In the genomic region with DNA sequence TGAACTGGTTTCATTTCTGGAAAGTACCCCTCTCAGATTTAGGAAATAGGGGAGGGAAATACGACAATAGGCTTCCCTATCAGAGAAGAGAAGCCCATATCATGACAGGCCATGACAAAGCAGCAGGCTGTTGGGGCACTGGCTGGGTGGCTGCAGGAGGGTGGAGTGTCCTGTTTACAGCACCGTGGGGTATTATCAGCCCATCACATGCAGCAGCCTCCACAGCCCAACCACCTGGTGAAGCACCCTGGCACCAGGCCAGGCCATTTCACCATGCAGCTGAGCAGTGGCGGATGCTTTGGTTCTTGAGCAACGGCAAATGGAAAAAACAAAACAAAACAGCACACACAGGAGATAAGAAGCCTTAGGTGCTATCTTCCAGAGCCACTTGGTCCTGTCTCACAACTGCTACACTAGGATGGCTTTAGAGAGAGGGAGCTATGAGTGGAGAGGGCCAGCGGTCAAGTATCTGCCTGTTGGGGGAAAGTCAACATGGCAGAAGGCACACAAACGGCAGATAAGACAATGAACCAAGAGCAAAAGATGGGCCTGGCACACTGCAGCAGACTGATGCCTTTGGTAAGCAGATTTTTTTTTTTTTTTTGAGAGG, we compare ENCODE assay signal across 1 cellular context.
TF ChIP-seq lines count a peak whose summit lies in the region.

No MANE protein-coding gene starts in this region.

TF ChIP-seq in K562, 482 proteins besides CTCF, POLR2A, EP300 and RAD21 (continued from another document and continues in another):
- TF ChIP-seq CC2D1A (IDR thresholded peaks at IDR 0.05) (peak; percentile 99), RNF2 (IDR thresholded peaks at IDR 0.05) (peak; percentile 99), CEBPB (tag; IDR thresholded peaks at IDR 0.05) (peak; percentile 100), ZNF445 (CRISPR knock-in tag; IDR thresholded peaks at IDR 0.05; ENCODE audit: low read depth) (no peak; the same call in 1 of the 2 replicates), ARHGAP35 (IDR thresholded peaks at IDR 0.05; ENCODE audit: partially characterized antibody) (no peak), KAT2B (IDR thresholded peaks at IDR 0.05; ENCODE audit: low read depth, low read length) (no peak), ZNF551 (CRISPR knock-in tag; IDR thresholded peaks at IDR 0.05) (no peak), C11orf30 (IDR thresholded peaks at IDR 0.05; ENCODE audit: low read depth) (peak; percentile 67), SREBF1 (IDR thresholded peaks at IDR 0.05; ENCODE audit: borderline replicate concordance, low read depth, low read length) (0 out of 2 replicates have a peak, but pooled peaks have one; percentile 31), PTBP1 (IDR thresholded peaks at IDR 0.05; ENCODE audit: low read depth, low read length) (peak; percentile 85; the same call in 1 of the 2 replicates), HDAC2 (IDR thresholded peaks at IDR 0.05) (peak; percentile 99), BRCA1 (IDR thresholded peaks at IDR 0.05) (no peak), BRCA1 (CRISPR knock-in tag; IDR thresholded peaks at IDR 0.05) (no peak), ZNF431 (CRISPR knock-in tag; IDR thresholded peaks at IDR 0.05) (0 out of 2 replicates have a peak, but pooled peaks have one; percentile 83), TAF9B (IDR thresholded peaks at IDR 0.05; ENCODE audit: partially characterized antibody) (peak; percentile 98), BMI1 (IDR thresholded peaks at IDR 0.05; ENCODE audit: low read length) (no peak), SRSF1 (IDR thresholded peaks at IDR 0.05; ENCODE audit: low read depth, low read length) (no peak), NFRKB (IDR thresholded peaks at IDR 0.05; ENCODE audit: low read depth) (peak; percentile 78), ZNF668 (CRISPR knock-in tag; IDR thresholded peaks at IDR 0.05) (peak; percentile 82; the same call in 1 of the 2 replicates), CREM (IDR thresholded peaks at IDR 0.05; ENCODE audit: low read depth) (peak; percentile 87; the same call in 1 of the 2 replicates), MAFG (tag; conservative IDR thresholded peaks at IDR 0.05) (peak; percentile 79), ETV1 (tag; conservative IDR thresholded peaks at IDR 0.05; ENCODE audit: low read depth) (peak; percentile 97), RHOXF2B (CRISPR knock-in tag; conservative IDR thresholded peaks at IDR 0.05) (no peak), ZNF764 (CRISPR knock-in tag; IDR thresholded peaks at IDR 0.05; ENCODE audit: low read depth) (0 out of 2 replicates have a peak, but pooled peaks have one; percentile 53), HSF4 (CRISPR knock-in tag; IDR thresholded peaks at IDR 0.05; ENCODE audit: borderline replicate concordance) (no peak), HDAC8 (tag; IDR thresholded peaks at IDR 0.05) (peak; percentile 89; the same call in 1 of the 2 replicates), MIER1 (IDR thresholded peaks at IDR 0.05; ENCODE audit: low read depth) (peak; percentile 71)
- TF ChIP-seq, protein P1, sequence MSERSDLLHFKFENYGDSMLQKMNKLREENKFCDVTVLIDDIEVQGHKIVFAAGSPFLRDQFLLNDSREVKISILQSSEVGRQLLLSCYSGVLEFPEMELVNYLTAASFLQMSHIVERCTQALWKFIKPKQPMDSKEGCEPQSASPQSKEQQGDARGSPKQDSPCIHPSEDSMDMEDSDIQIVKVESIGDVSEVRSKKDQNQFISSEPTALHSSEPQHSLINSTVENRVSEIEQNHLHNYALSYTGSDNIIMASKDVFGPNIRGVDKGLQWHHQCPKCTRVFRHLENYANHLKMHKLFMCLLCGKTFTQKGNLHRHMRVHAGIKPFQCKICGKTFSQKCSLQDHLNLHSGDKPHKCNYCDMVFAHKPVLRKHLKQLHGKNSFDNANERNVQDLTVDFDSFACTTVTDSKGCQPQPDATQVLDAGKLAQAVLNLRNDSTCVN (CRISPR knock-in tag; IDR thresholded peaks at IDR 0.05) = 0 out of 2 replicates have a peak, but pooled peaks have one; percentile 4
- TF ChIP-seq, protein P2, sequence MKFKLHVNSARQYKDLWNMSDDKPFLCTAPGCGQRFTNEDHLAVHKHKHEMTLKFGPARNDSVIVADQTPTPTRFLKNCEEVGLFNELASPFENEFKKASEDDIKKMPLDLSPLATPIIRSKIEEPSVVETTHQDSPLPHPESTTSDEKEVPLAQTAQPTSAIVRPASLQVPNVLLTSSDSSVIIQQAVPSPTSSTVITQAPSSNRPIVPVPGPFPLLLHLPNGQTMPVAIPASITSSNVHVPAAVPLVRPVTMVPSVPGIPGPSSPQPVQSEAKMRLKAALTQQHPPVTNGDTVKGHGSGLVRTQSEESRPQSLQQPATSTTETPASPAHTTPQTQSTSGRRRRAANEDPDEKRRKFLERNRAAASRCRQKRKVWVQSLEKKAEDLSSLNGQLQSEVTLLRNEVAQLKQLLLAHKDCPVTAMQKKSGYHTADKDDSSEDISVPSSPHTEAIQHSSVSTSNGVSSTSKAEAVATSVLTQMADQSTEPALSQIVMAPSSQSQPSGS (CRISPR knock-in tag; IDR thresholded peaks at IDR 0.05) = no peak
- TF ChIP-seq, protein P3, sequence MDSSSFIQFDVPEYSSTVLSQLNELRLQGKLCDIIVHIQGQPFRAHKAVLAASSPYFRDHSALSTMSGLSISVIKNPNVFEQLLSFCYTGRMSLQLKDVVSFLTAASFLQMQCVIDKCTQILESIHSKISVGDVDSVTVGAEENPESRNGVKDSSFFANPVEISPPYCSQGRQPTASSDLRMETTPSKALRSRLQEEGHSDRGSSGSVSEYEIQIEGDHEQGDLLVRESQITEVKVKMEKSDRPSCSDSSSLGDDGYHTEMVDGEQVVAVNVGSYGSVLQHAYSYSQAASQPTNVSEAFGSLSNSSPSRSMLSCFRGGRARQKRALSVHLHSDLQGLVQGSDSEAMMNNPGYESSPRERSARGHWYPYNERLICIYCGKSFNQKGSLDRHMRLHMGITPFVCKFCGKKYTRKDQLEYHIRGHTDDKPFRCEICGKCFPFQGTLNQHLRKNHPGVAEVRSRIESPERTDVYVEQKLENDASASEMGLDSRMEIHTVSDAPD (CRISPR knock-in tag; IDR thresholded peaks at IDR 0.05) = peak; percentile 96
- TF ChIP-seq, protein P4, sequence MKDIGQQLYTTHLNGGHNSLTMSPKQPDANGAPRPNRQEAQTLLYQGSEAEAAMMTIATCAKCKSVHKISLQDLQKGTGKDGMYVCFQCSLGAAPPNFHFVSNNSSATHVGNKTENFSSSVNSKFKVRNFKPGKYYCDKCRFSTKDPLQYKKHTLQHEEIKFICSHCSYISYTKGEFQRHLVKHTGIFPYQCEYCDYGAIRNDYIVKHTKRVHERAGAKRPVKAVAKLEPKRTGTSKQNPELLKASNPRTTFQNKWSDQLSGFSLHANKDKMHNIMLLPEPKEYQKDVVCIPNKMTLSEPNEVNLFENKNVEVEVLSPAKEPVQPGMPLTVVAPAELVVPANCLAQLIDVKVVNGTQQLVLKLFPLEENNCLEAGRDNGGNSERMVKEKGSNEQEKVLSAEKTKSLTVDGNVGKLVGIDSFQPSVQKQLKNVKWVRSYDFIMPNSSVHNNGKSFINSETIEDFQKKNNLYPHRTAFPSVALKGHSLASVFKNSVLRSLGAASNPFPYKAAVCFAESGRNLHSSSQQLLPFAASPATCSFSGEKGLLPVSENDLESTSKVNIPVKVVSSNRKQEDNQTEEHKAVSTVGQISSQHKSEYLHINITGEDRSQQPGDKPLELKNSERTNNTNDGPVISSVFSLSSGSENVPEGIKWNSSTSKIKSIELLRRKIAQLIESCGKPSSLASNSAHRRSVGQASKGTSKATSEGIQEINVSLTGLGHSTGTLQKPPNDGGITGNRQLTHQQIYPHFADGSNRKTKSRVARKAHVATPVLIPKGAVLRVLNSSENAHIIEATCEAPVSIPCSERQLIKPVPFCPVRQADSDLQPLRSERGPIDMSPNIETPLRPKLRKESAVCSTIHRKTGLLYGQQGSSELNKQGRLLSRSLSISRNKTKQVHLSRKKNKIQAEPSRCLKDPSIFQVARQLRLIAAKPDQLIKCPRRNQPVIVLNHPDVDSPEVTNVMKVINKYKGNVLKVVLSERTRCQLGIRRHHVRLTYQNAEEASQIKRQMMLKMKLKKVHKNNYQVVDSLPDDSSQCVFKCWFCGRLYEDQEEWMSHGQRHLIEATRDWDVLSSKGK (CRISPR knock-in tag; IDR thresholded peaks at IDR 0.05) = no peak
- TF ChIP-seq, protein P5, sequence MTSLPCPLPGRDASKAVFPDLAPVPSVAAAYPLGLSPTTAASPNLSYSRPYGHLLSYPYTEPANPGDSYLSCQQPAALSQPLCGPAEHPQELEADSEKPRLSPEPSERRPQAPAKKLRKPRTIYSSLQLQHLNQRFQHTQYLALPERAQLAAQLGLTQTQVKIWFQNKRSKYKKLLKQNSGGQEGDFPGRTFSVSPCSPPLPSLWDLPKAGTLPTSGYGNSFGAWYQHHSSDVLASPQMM (CRISPR knock-in tag; IDR thresholded peaks at IDR 0.05) = no peak
- TF ChIP-seq, protein P6, sequence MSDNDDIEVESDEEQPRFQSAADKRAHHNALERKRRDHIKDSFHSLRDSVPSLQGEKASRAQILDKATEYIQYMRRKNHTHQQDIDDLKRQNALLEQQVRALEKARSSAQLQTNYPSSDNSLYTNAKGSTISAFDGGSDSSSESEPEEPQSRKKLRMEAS (CRISPR knock-in tag; IDR thresholded peaks at IDR 0.05) = peak; percentile 98
- TF ChIP-seq, protein P7, sequence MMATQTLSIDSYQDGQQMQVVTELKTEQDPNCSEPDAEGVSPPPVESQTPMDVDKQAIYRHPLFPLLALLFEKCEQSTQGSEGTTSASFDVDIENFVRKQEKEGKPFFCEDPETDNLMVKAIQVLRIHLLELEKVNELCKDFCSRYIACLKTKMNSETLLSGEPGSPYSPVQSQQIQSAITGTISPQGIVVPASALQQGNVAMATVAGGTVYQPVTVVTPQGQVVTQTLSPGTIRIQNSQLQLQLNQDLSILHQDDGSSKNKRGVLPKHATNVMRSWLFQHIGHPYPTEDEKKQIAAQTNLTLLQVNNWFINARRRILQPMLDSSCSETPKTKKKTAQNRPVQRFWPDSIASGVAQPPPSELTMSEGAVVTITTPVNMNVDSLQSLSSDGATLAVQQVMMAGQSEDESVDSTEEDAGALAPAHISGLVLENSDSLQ (IDR thresholded peaks at IDR 0.05) = peak; percentile 87
- TF ChIP-seq, protein P8, sequence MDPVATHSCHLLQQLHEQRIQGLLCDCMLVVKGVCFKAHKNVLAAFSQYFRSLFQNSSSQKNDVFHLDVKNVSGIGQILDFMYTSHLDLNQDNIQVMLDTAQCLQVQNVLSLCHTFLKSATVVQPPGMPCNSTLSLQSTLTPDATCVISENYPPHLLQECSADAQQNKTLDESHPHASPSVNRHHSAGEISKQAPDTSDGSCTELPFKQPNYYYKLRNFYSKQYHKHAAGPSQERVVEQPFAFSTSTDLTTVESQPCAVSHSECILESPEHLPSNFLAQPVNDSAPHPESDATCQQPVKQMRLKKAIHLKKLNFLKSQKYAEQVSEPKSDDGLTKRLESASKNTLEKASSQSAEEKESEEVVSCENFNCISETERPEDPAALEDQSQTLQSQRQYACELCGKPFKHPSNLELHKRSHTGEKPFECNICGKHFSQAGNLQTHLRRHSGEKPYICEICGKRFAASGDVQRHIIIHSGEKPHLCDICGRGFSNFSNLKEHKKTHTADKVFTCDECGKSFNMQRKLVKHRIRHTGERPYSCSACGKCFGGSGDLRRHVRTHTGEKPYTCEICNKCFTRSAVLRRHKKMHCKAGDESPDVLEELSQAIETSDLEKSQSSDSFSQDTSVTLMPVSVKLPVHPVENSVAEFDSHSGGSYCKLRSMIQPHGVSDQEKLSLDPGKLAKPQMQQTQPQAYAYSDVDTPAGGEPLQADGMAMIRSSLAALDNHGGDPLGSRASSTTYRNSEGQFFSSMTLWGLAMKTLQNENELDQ (CRISPR knock-in tag; IDR thresholded peaks at IDR 0.05; ENCODE audit: borderline replicate concordance) = no peak
- TF ChIP-seq, protein P9, sequence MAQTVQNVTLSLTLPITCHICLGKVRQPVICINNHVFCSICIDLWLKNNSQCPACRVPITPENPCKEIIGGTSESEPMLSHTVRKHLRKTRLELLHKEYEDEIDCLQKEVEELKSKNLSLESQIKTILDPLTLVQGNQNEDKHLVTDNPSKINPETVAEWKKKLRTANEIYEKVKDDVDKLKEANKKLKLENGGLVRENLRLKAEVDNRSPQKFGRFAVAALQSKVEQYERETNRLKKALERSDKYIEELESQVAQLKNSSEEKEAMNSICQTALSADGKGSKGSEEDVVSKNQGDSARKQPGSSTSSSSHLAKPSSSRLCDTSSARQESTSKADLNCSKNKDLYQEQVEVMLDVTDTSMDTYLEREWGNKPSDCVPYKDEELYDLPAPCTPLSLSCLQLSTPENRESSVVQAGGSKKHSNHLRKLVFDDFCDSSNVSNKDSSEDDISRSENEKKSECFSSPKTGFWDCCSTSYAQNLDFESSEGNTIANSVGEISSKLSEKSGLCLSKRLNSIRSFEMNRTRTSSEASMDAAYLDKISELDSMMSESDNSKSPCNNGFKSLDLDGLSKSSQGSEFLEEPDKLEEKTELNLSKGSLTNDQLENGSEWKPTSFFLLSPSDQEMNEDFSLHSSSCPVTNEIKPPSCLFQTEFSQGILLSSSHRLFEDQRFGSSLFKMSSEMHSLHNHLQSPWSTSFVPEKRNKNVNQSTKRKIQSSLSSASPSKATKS (CRISPR knock-in tag; IDR thresholded peaks at IDR 0.05) = no peak
- TF ChIP-seq, protein P10, sequence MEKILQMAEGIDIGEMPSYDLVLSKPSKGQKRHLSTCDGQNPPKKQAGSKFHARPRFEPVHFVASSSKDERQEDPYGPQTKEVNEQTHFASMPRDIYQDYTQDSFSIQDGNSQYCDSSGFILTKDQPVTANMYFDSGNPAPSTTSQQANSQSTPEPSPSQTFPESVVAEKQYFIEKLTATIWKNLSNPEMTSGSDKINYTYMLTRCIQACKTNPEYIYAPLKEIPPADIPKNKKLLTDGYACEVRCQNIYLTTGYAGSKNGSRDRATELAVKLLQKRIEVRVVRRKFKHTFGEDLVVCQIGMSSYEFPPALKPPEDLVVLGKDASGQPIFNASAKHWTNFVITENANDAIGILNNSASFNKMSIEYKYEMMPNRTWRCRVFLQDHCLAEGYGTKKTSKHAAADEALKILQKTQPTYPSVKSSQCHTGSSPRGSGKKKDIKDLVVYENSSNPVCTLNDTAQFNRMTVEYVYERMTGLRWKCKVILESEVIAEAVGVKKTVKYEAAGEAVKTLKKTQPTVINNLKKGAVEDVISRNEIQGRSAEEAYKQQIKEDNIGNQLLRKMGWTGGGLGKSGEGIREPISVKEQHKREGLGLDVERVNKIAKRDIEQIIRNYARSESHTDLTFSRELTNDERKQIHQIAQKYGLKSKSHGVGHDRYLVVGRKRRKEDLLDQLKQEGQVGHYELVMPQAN (IDR thresholded peaks at IDR 0.05; ENCODE audit: borderline replicate concordance) = 0 out of 2 replicates have a peak, but pooled peaks have one; percentile 18
- TF ChIP-seq, protein P11, sequence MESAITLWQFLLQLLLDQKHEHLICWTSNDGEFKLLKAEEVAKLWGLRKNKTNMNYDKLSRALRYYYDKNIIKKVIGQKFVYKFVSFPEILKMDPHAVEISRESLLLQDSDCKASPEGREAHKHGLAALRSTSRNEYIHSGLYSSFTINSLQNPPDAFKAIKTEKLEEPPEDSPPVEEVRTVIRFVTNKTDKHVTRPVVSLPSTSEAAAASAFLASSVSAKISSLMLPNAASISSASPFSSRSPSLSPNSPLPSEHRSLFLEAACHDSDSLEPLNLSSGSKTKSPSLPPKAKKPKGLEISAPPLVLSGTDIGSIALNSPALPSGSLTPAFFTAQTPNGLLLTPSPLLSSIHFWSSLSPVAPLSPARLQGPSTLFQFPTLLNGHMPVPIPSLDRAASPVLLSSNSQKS (CRISPR knock-in tag; IDR thresholded peaks at IDR 0.05) = no peak
- TF ChIP-seq, protein P12, sequence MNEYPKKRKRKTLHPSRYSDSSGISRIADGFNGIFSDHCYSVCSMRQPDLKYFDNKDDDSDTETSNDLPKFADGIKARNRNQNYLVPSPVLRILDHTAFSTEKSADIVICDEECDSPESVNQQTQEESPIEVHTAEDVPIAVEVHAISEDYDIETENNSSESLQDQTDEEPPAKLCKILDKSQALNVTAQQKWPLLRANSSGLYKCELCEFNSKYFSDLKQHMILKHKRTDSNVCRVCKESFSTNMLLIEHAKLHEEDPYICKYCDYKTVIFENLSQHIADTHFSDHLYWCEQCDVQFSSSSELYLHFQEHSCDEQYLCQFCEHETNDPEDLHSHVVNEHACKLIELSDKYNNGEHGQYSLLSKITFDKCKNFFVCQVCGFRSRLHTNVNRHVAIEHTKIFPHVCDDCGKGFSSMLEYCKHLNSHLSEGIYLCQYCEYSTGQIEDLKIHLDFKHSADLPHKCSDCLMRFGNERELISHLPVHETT (CRISPR knock-in tag; conservative IDR thresholded peaks at IDR 0.05 in 1 of 2, IDR thresholded peaks at IDR 0.05 in 1 of 2) = peak in 1 of 2 experiments; percentile 97; a peak in 2 of 4 replicates
